8 cellular contexts compared by ENCODE assay signal in the genomic region with DNA sequence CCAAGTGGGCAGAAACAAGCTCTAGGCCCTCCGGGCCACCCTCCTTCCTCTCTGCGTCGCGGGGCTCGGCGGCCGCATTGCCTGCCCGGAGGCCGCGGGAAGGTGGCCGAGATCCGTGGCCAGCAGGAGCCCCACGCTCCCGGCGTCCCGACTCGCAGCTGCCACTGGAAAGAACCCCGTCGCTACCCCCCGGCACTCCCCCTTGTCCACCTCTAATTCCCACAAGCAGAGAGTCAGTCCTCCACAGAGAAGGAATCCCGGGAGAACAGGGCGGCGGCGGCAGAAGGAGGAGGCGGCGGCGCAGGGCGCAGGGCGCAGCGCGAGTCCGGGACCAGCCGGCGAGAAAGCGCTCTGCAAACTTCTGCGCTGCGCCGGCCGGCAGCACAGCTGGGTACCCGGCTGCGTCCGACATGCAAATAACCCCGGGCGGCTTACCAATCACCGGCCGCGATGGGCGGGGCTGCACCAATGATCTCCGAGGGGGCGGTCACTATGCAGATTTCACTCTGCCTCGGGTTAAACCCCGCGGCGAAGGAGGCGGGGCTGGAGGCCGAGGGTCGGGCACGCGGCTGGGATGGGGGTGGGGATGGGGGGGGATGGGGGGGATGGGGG. TPM values are rescaled to one million over a fixed set of nuclear protein-coding genes. Genes with fewer than 3 reads are reported as not detected.
DNase-seq lines count a peak whose midpoint lies in the region; ATAC-seq and TF ChIP-seq lines count a peak whose summit lies in the region.

Gene ABTB2, minus strand, starts transcription at position 365 of the 612 bp plus-strand sequence.

- peaks cover 34% of the 10 kb centered on the region for H3K4me1 ChIP-seq in CD4-positive, CD25-positive, alpha-beta regulatory T cell (ENCODE audit: control insufficient read depth, insufficient read depth, low read length, poor library complexity, severe bottlenecking)
- peaks cover 31% of the 10 kb centered on the region for H3K4me1 ChIP-seq in lower lobe of right lung

- TF ChIP-seq CTCF in dorsolateral prefrontal cortex (IDR thresholded peaks at IDR 0.05 in 54 of 56, conservative IDR thresholded peaks at IDR 0.05 in 2 of 56; ENCODE audit: low read depth in 1 of 56, partially characterized antibody in 56 of 56) (peak in 18 of 56 donors; percentile 7 to 48 (median 26)), lower lobe of right lung (IDR thresholded peaks at IDR 0.05) (no peak)

- peak within 1 kb of the TSS; percentile 32 to 87 (median 58) for H3K27ac Mint-ChIP-seq in CD4-positive, CD25-positive, alpha-beta regulatory T cell

- H3K27me3 Mint-ChIP-seq in CD4-positive, CD25-positive, alpha-beta regulatory T cell = peaks cover 54% of the 10 kb centered on the region

- DNase-seq in CD4-positive, CD25-positive, alpha-beta regulatory T cell = peak; percentile 92 to 97 (median 94)
- DNase-seq in NCI-H748 (lab: John Stamatoyannopoulos, UW; ENCODE audit: unreplicated experiment) = peak; percentile 99
- DNase-seq in activated CD4-positive, alpha-beta T cell treated with anti-CD3 and anti-CD28 coated beads, Interleukin-2, amount 50 U/mL, for 24 hours (ENCODE audit: low read depth in 1 of 2, low spot score in 1 of 2) = peak; percentile 86 to 95
- peak; percentile 89 to 98 (median 98) for DNase-seq in dorsolateral prefrontal cortex
- DNase-seq in lower lobe of right lung = peak; percentile 99
- DNase-seq in stimulated activated CD4-positive, alpha-beta T cell treated with anti-CD3 and anti-CD28 coated beads, TNF-alpha, amount 100 ng/mL, for 1 hour (ENCODE audit: low read depth in 3 of 3, low spot score in 1 of 3) = peak; percentile 84 to 95 (median 90)

- peak; percentile 90 to 93 for ATAC-seq in CD4-positive, CD25-positive, alpha-beta regulatory T cell (ENCODE audit: low read depth in 2 of 2)
- ATAC-seq in GM19397 (IDR thresholded peaks at IDR 0.05; ENCODE audit: unreplicated experiment) = peak; percentile 86
- ATAC-seq in HG03558 (IDR thresholded peaks at IDR 0.05; ENCODE audit: extremely low read depth, unreplicated experiment) = peak; percentile 70
- peak; percentile 96 to 98 for ATAC-seq in lower lobe of right lung

- intact Hi-C loops in dorsolateral prefrontal cortex (cut with DNase I) = loop anchor here (1.0 to 10.0 kb wide), 10 partner anchors 91 to 537 kb away; partner anchors contain the start of gene NAT10 (in 2 of the 2)
- intact Hi-C loops in lower lobe of right lung (cut with DNase I) = loop anchor here (5.0 kb wide), 2 partner anchors 185 to 360 kb away; no protein-coding TSS in a partner anchor

- peaks cover 0 to 3% (median 0%) of the 10 kb centered on the region in 7 donors for H3K9me3 Mint-ChIP-seq in CD4-positive, CD25-positive, alpha-beta regulatory T cell

- H3K36me3 Mint-ChIP-seq in CD4-positive, CD25-positive, alpha-beta regulatory T cell = no peaks in the 10 kb centered on the region

- peak within 1 kb of the TSS; percentile 77 to 93 (median 88) for H3K4me3 Mint-ChIP-seq in CD4-positive, CD25-positive, alpha-beta regulatory T cell

- H3K4me1 Mint-ChIP-seq in CD4-positive, CD25-positive, alpha-beta regulatory T cell = peaks cover 6 to 19% (median 11%) of the 10 kb centered on the region in 4 donors

- peak within 1 kb of the TSS; percentile 63 for H3K27ac ChIP-seq in CD4-positive, CD25-positive, alpha-beta regulatory T cell (ENCODE audit: insufficient read depth, low read length, poor library complexity, severe bottlenecking)
- peak within 1 kb of the TSS in 46 of 59 donors; percentile 13 to 82 (median 60) for H3K27ac ChIP-seq in dorsolateral prefrontal cortex
- H3K27ac ChIP-seq in lower lobe of right lung = peak within 1 kb of the TSS; percentile 59

- peak within 1 kb of the TSS; percentile 86 for H3K4me3 ChIP-seq in CD4-positive, CD25-positive, alpha-beta regulatory T cell (ENCODE audit: low read depth, low read length)
- H3K4me3 ChIP-seq in dorsolateral prefrontal cortex (peak within 1 kb of the TSS; percentile 50 to 92 (median 73)), lower lobe of right lung (peak within 1 kb of the TSS; percentile 71)

- H3K9me3 ChIP-seq in CD4-positive, CD25-positive, alpha-beta regulatory T cell (ENCODE audit: control insufficient read depth in 2 of 2, low read length in 2 of 2) = no peaks in the 10 kb centered on the region
- H3K9me3 ChIP-seq in lower lobe of right lung = no peaks in the 10 kb centered on the region

- peaks cover 28% of the 10 kb centered on the region for H3K27me3 ChIP-seq in CD4-positive, CD25-positive, alpha-beta regulatory T cell (ENCODE audit: control insufficient read depth, insufficient read depth, low read length)
- H3K27me3 ChIP-seq in dorsolateral prefrontal cortex = peaks cover 0 to 3% (median 0%) of the 10 kb centered on the region in 45 donors
- H3K27me3 ChIP-seq in lower lobe of right lung (ENCODE audit: low read depth) = peaks cover 19% of the 10 kb centered on the region

- no peaks in the 10 kb centered on the region for H3K36me3 ChIP-seq in CD4-positive, CD25-positive, alpha-beta regulatory T cell (ENCODE audit: control insufficient read depth, insufficient read depth, low read length)
- H3K36me3 ChIP-seq in lower lobe of right lung = no peaks in the 10 kb centered on the region

RNA-seq across cellular contexts. Expression of gene ABTB2, which starts in this region (rescaled TPM):
- 0.89 TPM for total RNA-seq in CD4-positive, CD25-positive, alpha-beta regulatory T cell
- polyA plus RNA-seq in CD4-positive, CD25-positive, alpha-beta regulatory T cell = under 1 TPM in 2 of 4 donors, not detected in 2; 0.12 to 0.13 TPM
- total RNA-seq in dorsolateral prefrontal cortex = 10 to 100 TPM in 16 of 120 experiments, 1 to 10 TPM in 104; 3.4 to 16.8 (median 6.8) TPM
- total RNA-seq in lower lobe of right lung = 2.7 TPM

Comparison
In these comparisons a context has a peak if more than half of its experiments do, and no peak if none do; other contexts are left out.
1. Peak in every context shown above with its lines: DNase-seq, ATAC-seq, H3K4me3 ChIP-seq and H3K27ac ChIP-seq.
2. Peak in DNase-seq, ATAC-seq, H3K4me3 ChIP-seq and H3K27ac ChIP-seq in CD4-positive, CD25-positive, alpha-beta regulatory T cell; RNA of the gene not detected or under 1 TPM.